Comparison of ENCODE assay signal across 8 cellular contexts in genomic region chr20:4573564-4574355, GRCh38.
DNase-seq lines count a peak whose midpoint lies in the region; ATAC-seq and TF ChIP-seq lines count a peak whose summit lies in the region.

No MANE protein-coding gene starts in this region.

- H3K4me3 ChIP-seq in choroid plexus epithelial cell (ENCODE audit: low read depth, low read length) (no peak overlapping the region), rectal smooth muscle tissue (ENCODE audit: low read length) (no peak overlapping the region), lower lobe of right lung (no peak overlapping the region)

- no peaks in the 10 kb centered on the region for H3K9me3 Mint-ChIP-seq in activated naive CD4-positive, alpha-beta T cell treated with anti-CD3 and anti-CD28 coated beads for 36 hours

- no peaks in the 10 kb centered on the region for H3K36me3 ChIP-seq in rectal smooth muscle tissue (ENCODE audit: control insufficient read depth, insufficient read depth, low read length)
- H3K36me3 ChIP-seq in lower lobe of right lung: no peaks in the 10 kb centered on the region

- CTCF ChIA-PET in activated naive CD4-positive, alpha-beta T cell treated with anti-CD3 and anti-CD28 coated beads for 36 hours (lab: Charles Lee): interaction anchor here (1.1 kb wide), 1 partner anchor 34 kb away, joined by 3 read pairs; no protein-coding TSS in a partner anchor

- no peaks in the 10 kb centered on the region for H3K4me1 Mint-ChIP-seq in activated naive CD4-positive, alpha-beta T cell treated with anti-CD3 and anti-CD28 coated beads for 36 hours (ENCODE audit: low read depth)
- peaks cover 3% of the 10 kb centered on the region for H3K4me1 Mint-ChIP-seq in T-helper 17 cell

- DNase-seq in EH (ENCODE audit: low read depth) (peak; percentile 93), NCI-H82 treated with DMSO at 0.1 percent for 48 hours (lab: John Stamatoyannopoulos, UW; ENCODE audit: unreplicated experiment) (peak; percentile 28), choroid plexus epithelial cell (ENCODE audit: low read depth) (peak; percentile 83), lower lobe of right lung (no peak), 8988T (no peak), T-helper 17 cell (no peak)
- no peak for DNase-seq in activated naive CD4-positive, alpha-beta T cell treated with anti-CD3 and anti-CD28 coated beads for 36 hours

- TF ChIP-seq CTCF in choroid plexus epithelial cell (conservative IDR thresholded peaks at IDR 0.05; ENCODE audit: low read depth, low read length) (no peak), lower lobe of right lung (IDR thresholded peaks at IDR 0.05) (no peak)

- H3K27me3 Mint-ChIP-seq in activated naive CD4-positive, alpha-beta T cell treated with anti-CD3 and anti-CD28 coated beads for 36 hours (ENCODE audit: low read depth): peaks cover 27% of the 10 kb centered on the region
- H3K27me3 Mint-ChIP-seq in T-helper 17 cell: peaks cover 81% of the 10 kb centered on the region

- H3K27ac ChIP-seq in rectal smooth muscle tissue (ENCODE audit: low read depth, low read length) (peak overlapping the region; percentile 18), lower lobe of right lung (no peak overlapping the region)

- no peaks in the 10 kb centered on the region for H3K9me3 ChIP-seq in lower lobe of right lung
- H3K9me3 ChIP-seq in T-helper 17 cell (ENCODE audit: control insufficient read depth, low read length, poor library complexity, severe bottlenecking): no peaks in the 10 kb centered on the region

- H3K27ac Mint-ChIP-seq in activated naive CD4-positive, alpha-beta T cell treated with anti-CD3 and anti-CD28 coated beads for 36 hours: no peak overlapping the region
- H3K27ac Mint-ChIP-seq in T-helper 17 cell: no peak overlapping the region

- H3K36me3 Mint-ChIP-seq in activated naive CD4-positive, alpha-beta T cell treated with anti-CD3 and anti-CD28 coated beads for 36 hours (ENCODE audit: low read depth): no peaks in the 10 kb centered on the region
- H3K36me3 Mint-ChIP-seq in T-helper 17 cell (ENCODE audit: low read depth): peaks cover 5% of the 10 kb centered on the region

- H3K27me3 ChIP-seq in rectal smooth muscle tissue (ENCODE audit: control insufficient read depth, insufficient read depth, low read length) (no peaks in the 10 kb centered on the region), lower lobe of right lung (ENCODE audit: low read depth) (peaks cover 10% of the 10 kb centered on the region)

- no peak overlapping the region for H3K4me3 Mint-ChIP-seq in activated naive CD4-positive, alpha-beta T cell treated with anti-CD3 and anti-CD28 coated beads for 36 hours
- H3K4me3 Mint-ChIP-seq in T-helper 17 cell: no peak overlapping the region

- H3K9ac ChIP-seq in rectal smooth muscle tissue (ENCODE audit: low read length): no peak overlapping the region

- H3K4me1 ChIP-seq in rectal smooth muscle tissue (ENCODE audit: control insufficient read depth, insufficient read depth, low read length) (no peaks in the 10 kb centered on the region), lower lobe of right lung (no peaks in the 10 kb centered on the region)

- intact Hi-C loops in lower lobe of right lung (cut with DNase I): no loop called here
- intact Hi-C loops in activated naive CD4-positive, alpha-beta T cell treated with anti-CD3 and anti-CD28 coated beads for 36 hours (cut with micrococcal nuclease): no loop called here

- ATAC-seq in lower lobe of right lung (no peak), T-helper 17 cell (no peak)

Comparison
In these comparisons a context has a peak if more than half of its experiments do, and no peak if none do; other contexts are left out.
1. DNase-seq: peak in EH (single experiment), NCI-H82 treated with DMSO at 0.1 percent for 48 hours (single experiment) and choroid plexus epithelial cell (single experiment); none in lower lobe of right lung (single experiment), activated naive CD4-positive, alpha-beta T cell treated with anti-CD3 and anti-CD28 coated beads for 36 hours (single experiment), 8988T (single experiment) and T-helper 17 cell (0 of 3).